In the genomic region with DNA sequence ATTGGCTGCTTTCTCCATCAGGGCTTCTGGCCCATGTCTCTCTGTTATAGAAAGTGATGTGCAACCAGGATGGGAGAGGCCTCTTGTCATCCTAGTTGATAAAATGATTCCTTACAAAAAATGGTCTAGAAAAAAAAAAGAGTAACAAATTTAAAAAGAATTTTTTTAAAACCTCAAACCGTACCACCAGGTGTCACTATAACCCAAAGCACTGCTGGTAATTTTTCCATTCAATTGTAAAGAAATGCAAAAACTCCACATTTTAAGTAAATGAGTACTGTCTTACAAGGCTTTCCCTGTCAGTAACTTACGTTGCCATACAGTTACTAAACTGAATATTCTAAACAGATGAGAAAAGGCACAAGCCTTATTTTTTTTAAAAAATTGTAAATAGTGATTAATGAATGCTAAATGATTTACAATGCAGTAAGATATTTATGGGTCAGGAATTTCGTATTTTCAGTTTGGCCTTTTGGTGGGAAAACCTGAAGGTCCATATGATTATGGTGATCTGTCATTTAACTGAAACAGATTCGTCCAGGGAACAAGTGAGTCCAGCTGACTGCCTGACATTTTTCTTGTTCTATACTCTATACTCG, we compare ENCODE assay signal across 8 cellular contexts.
A peak's percentile ranks its signal among the peaks of the same experiment; 100 is the strongest.
DNase-seq lines count a peak whose midpoint lies in the region; ATAC-seq, FAIRE-seq and TF ChIP-seq lines count a peak whose summit lies in the region.

No MANE protein-coding gene starts in this region.

- FAIRE-seq in D721Med (lab: Jason Lieb, UNC) = no peak

- H3K36me3 ChIP-seq in upper lobe of right lung = peaks cover 13% of the 10 kb centered on the region

- TF ChIP-seq CTCF in D721Med (IDR thresholded peaks at IDR 0.05; ENCODE audit: insufficient read depth, missing control alignments) (peak; percentile 46), HL-60 (IDR thresholded peaks at IDR 0.05; ENCODE audit: insufficient read depth, low read length) (peak; percentile 4), upper lobe of right lung (IDR thresholded peaks at IDR 0.05) (peak; percentile 65)

- peaks cover 51% of the 10 kb centered on the region for H3K4me1 ChIP-seq in upper lobe of right lung

- DNase-seq in D721Med (ENCODE audit: insufficient read length, low spot score) (no peak), HL-60 (ENCODE audit: low read depth in 1 of 2, low spot score in 1 of 2) (no peak), SKM-1 (lab: John Stamatoyannopoulos, UW; ENCODE audit: unreplicated experiment) (peak; percentile 20), germinal center (ENCODE audit: low spot score) (peak; percentile 16), upper lobe of right lung (no peak), NCI-H226 (no peak)

- H3K9me3 ChIP-seq in upper lobe of right lung = no peaks in the 10 kb centered on the region

- H3K27me3 ChIP-seq in HL-60 (ENCODE audit: insufficient read depth, poor library complexity, severe bottlenecking) = peaks cover under 1% of the 10 kb centered on the region
- no peaks in the 10 kb centered on the region for H3K27me3 ChIP-seq in upper lobe of right lung

- no peak overlapping the region for H3K4me3 ChIP-seq in HL-60 (replicated peaks; ENCODE audit: insufficient read depth, low read length)
- no peak overlapping the region for H3K4me3 ChIP-seq in upper lobe of right lung

- intact Hi-C loops in upper lobe of right lung (cut with DNase I) = loop anchor here (10.0 kb wide), 1 partner anchor 131 kb away; no protein-coding TSS in a partner anchor

- no peak overlapping the region for H3K27ac ChIP-seq in HL-60 (replicated peaks)
- H3K27ac ChIP-seq in upper lobe of right lung = no peak overlapping the region

- ATAC-seq in upper lobe of right lung (peak; percentile 50), GM21723 (IDR thresholded peaks at IDR 0.05; ENCODE audit: unreplicated experiment) (no peak), HG03354 (IDR thresholded peaks at IDR 0.05; ENCODE audit: poor library complexity, severe bottlenecking, unreplicated experiment) (no peak)

Comparison
In these comparisons a context has a peak if more than half of its experiments do, and no peak if none do; other contexts are left out.
1. DNase-seq: peak in SKM-1 (single experiment) and germinal center (single experiment); none in D721Med (single experiment), HL-60 (0 of 2), upper lobe of right lung (single experiment) and NCI-H226 (single experiment).
2. CTCF ChIP-seq: peak in every context shown above with its lines; median percentile 65 in upper lobe of right lung; 46 in D721Med; 4 in HL-60.